Comparison of ENCODE assay signal across 20 cellular contexts in the genomic region with DNA sequence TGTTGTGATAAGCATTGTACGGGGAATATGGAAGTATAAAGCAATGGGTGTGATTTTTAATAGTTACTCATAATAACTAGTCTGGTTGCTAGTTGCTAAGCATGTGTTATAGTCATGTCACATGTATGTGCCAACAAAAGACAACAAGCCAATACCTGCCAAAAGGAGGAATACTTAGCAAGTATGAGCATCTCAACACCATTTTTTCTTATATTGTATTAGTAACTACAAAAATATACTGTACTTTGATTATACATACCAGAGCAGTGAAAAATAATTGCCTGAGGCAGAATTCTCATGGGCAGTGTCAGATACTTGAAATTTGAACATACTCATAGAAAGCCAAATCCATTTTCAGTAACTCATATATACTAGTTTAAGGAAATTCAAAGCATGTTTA.
"Had no signal": no experiment of that assay in that cellular context is flagged by ENCODE, and none has a peak within 500 bp of the region (broad histone marks: within the 10 kb centered on the region; RNA-seq: fewer than 3 reads in every experiment).

No MANE protein-coding gene starts in this region.

- H3K4me3 ChIP-seq: adrenal gland, colonic mucosa, right lobe of liver, spleen, stomach, testis, upper lobe of right lung had no signal

- H3K4me3 Mint-ChIP-seq: activated CD4-positive, alpha-beta memory T cell treated with anti-CD3 and anti-CD28 coated beads for 36 hours; activated CD8-positive, alpha-beta memory T cell treated with anti-CD3 and anti-CD28 coated beads, Interleukin-2, amount 10 ng/mL, durations not matched to agents 7 days and 5 days; natural killer cell treated with Interleukin-12 subunit alpha and Interleukin-12 subunit beta and Interleukin-15 and Interleukin-18, amount 100 ng/mL, for 72 hours; T-helper 17 cell had no signal

- H3K9me3 Mint-ChIP-seq: activated CD4-positive, alpha-beta memory T cell treated with anti-CD3 and anti-CD28 coated beads for 36 hours; activated T-helper 2 cell treated with anti-CD3 and anti-CD28 coated beads, Interferon-gamma antibody, Interleukin-2, Interleukin-4, amounts not matched to agents 10 μg/mL and 5 μg/mL and 100 μg/mL, durations not matched to agents 14 hours and 24 hours and 36 hours; natural killer cell treated with Interleukin-12 subunit alpha and Interleukin-12 subunit beta and Interleukin-15 and Interleukin-18, amount 100 ng/mL, for 72 hours had no signal

- H3K36me3 ChIP-seq: colonic mucosa had no signal

- DNase-seq: activated CD4-positive, alpha-beta memory T cell treated with anti-CD3 and anti-CD28 coated beads for 36 hours; activated CD8-positive, alpha-beta memory T cell treated with anti-CD3 and anti-CD28 coated beads, Interleukin-2, amount 10 ng/mL, durations not matched to agents 7 days and 5 days; activated naive CD4-positive, alpha-beta T cell treated with anti-CD3 and anti-CD28 coated beads, Interleukin-2, amount 50 U/mL, for 16 hours; activated T-cell treated with anti-CD3 and anti-CD28 coated beads, Interleukin-2, amount 50 U/mL, for 1 hour; adrenal gland; central memory CD4-positive, alpha-beta T cell; colonic mucosa; effector memory CD4-positive, alpha-beta T cell; glutamatergic neuron; hypothalamus; kidney glomerular epithelial cell; right lobe of liver; spleen; stomach; T-helper 17 cell; testis; upper lobe of right lung; WERI-Rb-1 had no signal

- H3K27me3 Mint-ChIP-seq: activated CD4-positive, alpha-beta memory T cell treated with anti-CD3 and anti-CD28 coated beads for 36 hours; activated CD8-positive, alpha-beta memory T cell treated with anti-CD3 and anti-CD28 coated beads, Interleukin-2, amount 10 ng/mL, durations not matched to agents 7 days and 5 days; natural killer cell treated with Interleukin-12 subunit alpha and Interleukin-12 subunit beta and Interleukin-15 and Interleukin-18, amount 100 ng/mL, for 72 hours; T-helper 17 cell had no signal

- H3K27me3 ChIP-seq: adrenal gland, colonic mucosa, right lobe of liver, spleen, stomach, testis, upper lobe of right lung had no signal

- H3K36me3 Mint-ChIP-seq: natural killer cell treated with Interleukin-12 subunit alpha and Interleukin-12 subunit beta and Interleukin-15 and Interleukin-18, amount 100 ng/mL, for 72 hours had no signal

- ATAC-seq: activated CD8-positive, alpha-beta memory T cell treated with anti-CD3 and anti-CD28 coated beads, Interleukin-2, amount 10 ng/mL, durations not matched to agents 7 days and 5 days; natural killer cell treated with Interleukin-12 subunit alpha and Interleukin-12 subunit beta and Interleukin-15 and Interleukin-18, amount 100 ng/mL, for 72 hours; right lobe of liver; T-helper 17 cell; upper lobe of right lung had no signal

- H3K27ac Mint-ChIP-seq: activated CD4-positive, alpha-beta memory T cell treated with anti-CD3 and anti-CD28 coated beads for 36 hours; activated CD8-positive, alpha-beta memory T cell treated with anti-CD3 and anti-CD28 coated beads, Interleukin-2, amount 10 ng/mL, durations not matched to agents 7 days and 5 days; activated T-helper 2 cell treated with anti-CD3 and anti-CD28 coated beads, Interferon-gamma antibody, Interleukin-2, Interleukin-4, amounts not matched to agents 10 μg/mL and 5 μg/mL and 100 μg/mL, durations not matched to agents 14 hours and 24 hours and 36 hours; natural killer cell treated with Interleukin-12 subunit alpha and Interleukin-12 subunit beta and Interleukin-15 and Interleukin-18, amount 100 ng/mL, for 72 hours had no signal

- H3K9me3 ChIP-seq: adrenal gland, colonic mucosa, right lobe of liver, spleen, stomach, testis, upper lobe of right lung had no signal

- H3K4me1 ChIP-seq: adrenal gland, colonic mucosa, right lobe of liver, spleen, stomach, testis, upper lobe of right lung had no signal

- H3K27ac ChIP-seq: adrenal gland, colonic mucosa, right lobe of liver, spleen, stomach, testis, upper lobe of right lung, WERI-Rb-1 had no signal
